33 cellular contexts compared by ENCODE assay signal in genomic region chr4:27042411-27042810, GRCh38.
"Had no signal": no experiment of that assay in that cellular context is flagged by ENCODE, and none has a peak within 500 bp of the region (broad histone marks: within the 10 kb centered on the region; RNA-seq: fewer than 3 reads in every experiment).

No MANE protein-coding gene starts in this region.

- H3K4me1 ChIP-seq: adrenal gland, ascending aorta, body of pancreas, breast epithelium had no signal

- ATAC-seq: activated naive CD4-positive, alpha-beta T cell treated with anti-CD3 and anti-CD28 coated beads, Interleukin-2, amount 50 U/mL, for 72 hours; activated naive CD8-positive, alpha-beta T cell treated with anti-CD3 and anti-CD28 coated beads, Interleukin-2, amount 50 U/mL, for 24 hours; activated T-cell treated with anti-CD3 and anti-CD28 coated beads, Interleukin-2, amount 50 U/mL, for 4 hours; activated T-cell treated with anti-CD3 and anti-CD28 coated beads, Interleukin-2, amount 50 U/mL, for 72 hours; activated T-helper 17 cell treated with anti-CD3 and anti-CD28 coated beads, Interleukin-2, amount 50 U/mL, for 72 hours; body of pancreas had no signal

- H3K9me3 ChIP-seq: adrenal gland, ascending aorta, body of pancreas, breast epithelium had no signal

- H3K36me3 ChIP-seq: adrenal gland, ascending aorta, brain microvascular endothelial cell, breast epithelium, cardiac muscle cell had no signal

- H3K27me3 ChIP-seq: adrenal gland, ascending aorta, body of pancreas, brain microvascular endothelial cell, breast epithelium, cardiac muscle cell had no signal

- H3K4me3 ChIP-seq: adrenal gland, ascending aorta, body of pancreas, breast epithelium, cardiac muscle cell had no signal

- DNase-seq: activated effector memory CD4-positive, alpha-beta T cell treated with anti-CD3 and anti-CD28 coated beads, Interleukin-2, amount 50 U/mL, for 16 hours; activated effector memory CD4-positive, alpha-beta T cell treated with Interleukin-2 at 50 U/mL for 16 hours; activated gamma-delta T cell; activated gamma-delta T cell treated with Interleukin-2 at 50 U/mL for 16 hours; activated naive CD4-positive, alpha-beta T cell; activated naive CD4-positive, alpha-beta T cell treated with anti-CD3 and anti-CD28 coated beads for 36 hours; activated naive CD4-positive, alpha-beta T cell treated with anti-CD3 and anti-CD28 coated beads, Interleukin-2, amount 10 ng/mL, durations not matched to agents 7 days and 5 days; activated naive CD4-positive, alpha-beta T cell treated with anti-CD3 and anti-CD28 coated beads, Interleukin-2, amount 50 U/mL, for 16 hours; activated naive CD4-positive, alpha-beta T cell treated with Interleukin-2 at 50 U/mL for 16 hours; activated naive CD8-positive, alpha-beta T cell treated with anti-CD3 and anti-CD28 coated beads for 36 hours; activated naive CD8-positive, alpha-beta T cell treated with anti-CD3 and anti-CD28 coated beads, Interleukin-2, amount 10 ng/mL, durations not matched to agents 7 days and 5 days; activated naive CD8-positive, alpha-beta T cell treated with anti-CD3 and anti-CD28 coated beads, Interleukin-2, amount 50 U/mL, for 24 hours; activated T-cell treated with anti-CD3 and anti-CD28 coated beads for 4 hours; activated T-cell treated with anti-CD3 and anti-CD28 coated beads, Interleukin-2, amount 50 U/mL, for 1 hour; activated T-cell treated with anti-CD3 and anti-CD28 coated beads, Interleukin-2, amount 50 U/mL, for 24 hours; activated T-cell treated with anti-CD3 and anti-CD28 coated beads, Interleukin-2, amount 50 U/mL, for 4 hours; activated T-cell treated with anti-CD3 and anti-CD28 coated beads, Interleukin-2, amount 50 U/mL, for 48 hours; activated T-cell treated with anti-CD3 and anti-CD28 coated beads, Interleukin-2, amount 50 U/mL, for 72 hours; adrenal gland; amniotic stem cell; amygdala; anterior cingulate cortex; aorta; body of pancreas; brain microvascular endothelial cell; caudate nucleus; central memory CD4-positive, alpha-beta T cell; cerebellar nuclear complex had no signal

- H3K27ac ChIP-seq: adrenal gland, ascending aorta, body of pancreas, brain microvascular endothelial cell, breast epithelium, cardiac muscle cell had no signal
